In genomic region chr1:159900086-159900680, GRCh38 we compare ENCODE assay signal across 8 cellular contexts. TPM values are rescaled to one million over a fixed set of nuclear protein-coding genes. Genes with fewer than 3 reads are reported as not detected.
DNase-seq lines count a peak whose midpoint lies in the region; ATAC-seq and TF ChIP-seq lines count a peak whose summit lies in the region.

Gene CFAP45 (minus strand): TSS chr1:159900165. CDS start chr1:159900098, 67 bp downstream.

- no peaks in the 10 kb centered on the region for H3K9me3 ChIP-seq in mucosa of descending colon
- H3K9me3 ChIP-seq in MG63 = peaks cover 6% of the 10 kb centered on the region

- peak within 1 kb of the TSS; percentile 90 for H3K27ac Mint-ChIP-seq in endothelial cell (ENCODE audit: unreplicated experiment)

- DNase-seq in NCI-H2081 (lab: John Stamatoyannopoulos, UW) (peak; percentile 65 to 66), NCI-H2081 treated with DMSO at 0.1 percent for 48 hours (lab: John Stamatoyannopoulos, UW) (no peak), NCI-H526 (lab: John Stamatoyannopoulos, UW) (peak; percentile 95 to 99), endothelial cell (ENCODE audit: low spot score) (peak; percentile 86), mucosa of descending colon (peak; percentile 90 to 92 (median 91)), GM19240 (ENCODE audit: insufficient read length, low spot score) (no peak), MG63 (no peak)
- DNase-seq in activated T-cell treated with anti-CD3 and anti-CD28 coated beads, Interleukin-2, amount 50 U/mL, for 4 hours = no peak

- no peak for TF ChIP-seq CTCF in endothelial cell (IDR thresholded peaks at IDR 0.05; ENCODE audit: unreplicated experiment)
- TF ChIP-seq CTCF in mucosa of descending colon (IDR thresholded peaks at IDR 0.05) = no peak

- H3K36me3 ChIP-seq in mucosa of descending colon (ENCODE audit: low read depth) (no peaks in the 10 kb centered on the region), MG63 (no peaks in the 10 kb centered on the region)

- H3K4me1 ChIP-seq in mucosa of descending colon (ENCODE audit: low read depth) = peaks cover 9% of the 10 kb centered on the region

- intact Hi-C loops in mucosa of descending colon (cut with DNase I, micrococcal nuclease) = no loop called here

- H3K36me3 Mint-ChIP-seq in endothelial cell (ENCODE audit: low read depth, unreplicated experiment) = no peaks in the 10 kb centered on the region
- H3K36me3 Mint-ChIP-seq in activated T-cell treated with anti-CD3 and anti-CD28 coated beads, Interleukin-2, amount 50 U/mL, for 4 hours (ENCODE audit: insufficient read depth) = no peaks in the 10 kb centered on the region

- ATAC-seq in mucosa of descending colon = peak; percentile 96
- ATAC-seq in activated T-cell treated with anti-CD3 and anti-CD28 coated beads, Interleukin-2, amount 50 U/mL, for 4 hours = no peak

- H3K4me1 Mint-ChIP-seq in endothelial cell (ENCODE audit: unreplicated experiment) = peaks cover 25% of the 10 kb centered on the region
- no peaks in the 10 kb centered on the region for H3K4me1 Mint-ChIP-seq in activated T-cell treated with anti-CD3 and anti-CD28 coated beads, Interleukin-2, amount 50 U/mL, for 4 hours (ENCODE audit: low read depth)

- H3K9me3 Mint-ChIP-seq in endothelial cell (ENCODE audit: unreplicated experiment) = no peaks in the 10 kb centered on the region
- H3K9me3 Mint-ChIP-seq in activated T-cell treated with anti-CD3 and anti-CD28 coated beads, Interleukin-2, amount 50 U/mL, for 4 hours = no peaks in the 10 kb centered on the region

- H3K4me3 Mint-ChIP-seq in endothelial cell (ENCODE audit: unreplicated experiment) = no peak within 1 kb of the TSS
- no peak within 1 kb of the TSS for H3K4me3 Mint-ChIP-seq in activated T-cell treated with anti-CD3 and anti-CD28 coated beads, Interleukin-2, amount 50 U/mL, for 4 hours

- H3K4me3 ChIP-seq in mucosa of descending colon (no peak within 1 kb of the TSS), MG63 (no peak within 1 kb of the TSS)

- no peaks in the 10 kb centered on the region for H3K27me3 ChIP-seq in MG63

- H3K27me3 Mint-ChIP-seq in endothelial cell (ENCODE audit: unreplicated experiment) = peaks cover 2% of the 10 kb centered on the region
- H3K27me3 Mint-ChIP-seq in activated T-cell treated with anti-CD3 and anti-CD28 coated beads, Interleukin-2, amount 50 U/mL, for 4 hours (ENCODE audit: low read depth) = no peaks in the 10 kb centered on the region

RNA-seq across cellular contexts. Expression of gene CFAP45, which starts in this region (rescaled TPM):
- total RNA-seq in endothelial cell (ENCODE audit: unreplicated experiment) (1.0 TPM), mucosa of descending colon (under 1 TPM in 2 of 3 donors, not detected in 1; 0.36 to 0.57 TPM)
- total RNA-seq in MG63 (2014; rRNA removed; shearing (Covaris generic); ENCODE audit: low replicate concordance) = 0.10 and 0.39 TPM in 2 replicates
- 1 to 10 TPM in 1 of 3 donors, under 1 TPM in 2; 0.82 to 1.2 (median 0.82) TPM for total RNA-seq in activated T-cell treated with anti-CD3 and anti-CD28 coated beads, Interleukin-2, amount 50 U/mL, for 4 hours

Comparison
In these comparisons a context has a peak if more than half of its experiments do, and no peak if none do; other contexts are left out.
1. DNase-seq: peak in NCI-H2081 (2 of 2), NCI-H526 (2 of 2) and endothelial cell (single experiment); none in NCI-H2081 treated with DMSO at 0.1 percent for 48 hours (single experiment), GM19240 (single experiment), MG63 (single experiment) and activated T-cell treated with anti-CD3 and anti-CD28 coated beads, Interleukin-2, amount 50 U/mL, for 4 hours (single experiment).
2. Peak in DNase-seq and ATAC-seq in mucosa of descending colon; RNA of the gene not detected or under 1 TPM.